Comparison of ENCODE assay signal across 26 cellular contexts in genomic region chr11:1070594-1071462, GRCh38. TPM values are rescaled to one million over a fixed set of nuclear protein-coding genes. Genes with fewer than 3 reads are reported as not detected.
"Had no signal": no experiment of that assay in that cellular context is flagged by ENCODE, and none has a peak within 500 bp of the region (broad histone marks: within the 10 kb centered on the region; RNA-seq: fewer than 3 reads in every experiment).

No MANE protein-coding gene starts in this region.

- H3K27ac ChIP-seq: esophagus muscularis mucosa, neural progenitor cell, psoas muscle, thyroid gland, VCaP had no signal

- H3K4me3 ChIP-seq: esophagus muscularis mucosa, lung, neural progenitor cell, psoas muscle, thyroid gland had no signal

- H3K27me3 ChIP-seq: thyroid gland had no signal

- H3K9me3 ChIP-seq: esophagus muscularis mucosa, psoas muscle, SK-N-SH, thyroid gland had no signal

- DNase-seq: activated gamma-delta T cell treated with Interleukin-2 at 50 U/mL for 16 hours; effector memory CD8-positive, alpha-beta T cell; glutamatergic neuron; hippocampal formation; naive B cell; right cardiac atrium; SK-N-SH; stimulated activated CD4-positive, alpha-beta T cell treated with anti-CD3 and anti-CD28 coated beads, Interleukin-1b, Interleukin-23, amount 100 ng/mL, for 48 hours; substantia nigra; thyroid gland had no signal

- H3K9me3 Mint-ChIP-seq: activated naive CD4-positive, alpha-beta T cell treated with anti-CD3 and anti-CD28 coated beads, Interleukin-2, amount 50 U/mL, for 24 hours; central memory CD8-positive, alpha-beta T cell; effector memory CD8-positive, alpha-beta T cell; stimulated activated naive CD8-positive, alpha-beta T cell treated with anti-CD3 and anti-CD28 coated beads, Interleukin-15, Interleukin-2, amounts not matched to agents 100 ng/mL and 50 ng/mL, for 24 hours had no signal

- H2AFZ ChIP-seq: neural progenitor cell had no signal

- H3K4me1 ChIP-seq: thyroid gland had no signal

- H3K4me2 ChIP-seq: neural progenitor cell, SK-N-SH had no signal

- ATAC-seq: effector memory CD8-positive, alpha-beta T cell; psoas muscle; right cardiac atrium had no signal

- H3K4me3 Mint-ChIP-seq: activated naive CD4-positive, alpha-beta T cell treated with anti-CD3 and anti-CD28 coated beads, Interleukin-2, amount 50 U/mL, for 24 hours; central memory CD8-positive, alpha-beta T cell; effector memory CD8-positive, alpha-beta T cell; naive B cell; neural progenitor cell; stimulated activated naive CD8-positive, alpha-beta T cell treated with anti-CD3 and anti-CD28 coated beads, Interleukin-15, Interleukin-2, amounts not matched to agents 100 ng/mL and 50 ng/mL, for 24 hours had no signal

- H3K36me3 ChIP-seq: esophagus muscularis mucosa, neural progenitor cell, thyroid gland had no signal

- H3K4me1 Mint-ChIP-seq: activated naive CD4-positive, alpha-beta T cell treated with anti-CD3 and anti-CD28 coated beads, Interleukin-2, amount 50 U/mL, for 24 hours; central memory CD8-positive, alpha-beta T cell; naive B cell; neural progenitor cell had no signal

- H3K27ac Mint-ChIP-seq: activated naive CD4-positive, alpha-beta T cell treated with anti-CD3 and anti-CD28 coated beads, Interleukin-2, amount 50 U/mL, for 24 hours; effector memory CD8-positive, alpha-beta T cell; naive B cell; stimulated activated naive CD8-positive, alpha-beta T cell treated with anti-CD3 and anti-CD28 coated beads, Interleukin-15, Interleukin-2, amounts not matched to agents 100 ng/mL and 50 ng/mL, for 24 hours had no signal

- H3K36me3 Mint-ChIP-seq: activated naive CD4-positive, alpha-beta T cell treated with anti-CD3 and anti-CD28 coated beads, Interleukin-2, amount 50 U/mL, for 24 hours; naive B cell; neural progenitor cell had no signal

RNA-seq across cellular contexts. Expression of gene MUC2, which starts 3.8 kb away (rescaled TPM):
- total RNA-seq: astrocyte; dermis microvascular lymphatic vessel endothelial cell; frontal cortex; osteocyte; skeletal muscle tissue; T-helper 2 cell treated with Interferon-gamma antibody and Interleukin-4, amounts not matched to agents 100 ng/mL and 5 ng/mL, for 36 hours; thyroid gland had no signal
- polyA plus RNA-seq: SK-N-SH had no signal

RNA-seq across cellular contexts. Expression of gene MUC6, which starts 34.3 kb away (rescaled TPM):
- total RNA-seq: astrocyte; dermis microvascular lymphatic vessel endothelial cell; esophagus muscularis mucosa; frontal cortex; mesenteric fat pad; osteocyte; psoas muscle; right cardiac atrium; skeletal muscle tissue; T-helper 2 cell treated with Interferon-gamma antibody and Interleukin-4, amounts not matched to agents 100 ng/mL and 5 ng/mL, for 36 hours; thyroid gland; ureter had no signal
- polyA plus RNA-seq: SK-N-SH had no signal
